In genomic region chr11:10414659-10415058, GRCh38 we compare ENCODE assay signal across 8 cellular contexts. TPM values are rescaled to one million over a fixed set of nuclear protein-coding genes. Genes with fewer than 3 reads are reported as not detected.
DNase-seq lines count a peak whose midpoint lies in the region; ATAC-seq and TF ChIP-seq lines count a peak whose summit lies in the region.

No MANE protein-coding gene starts in this region.

- intact Hi-C loops in posterior vena cava (cut with DNase I), result no loop called here

- no peak for TF ChIP-seq CTCF in GM12865 (IDR thresholded peaks at IDR 0.05; ENCODE audit: insufficient read depth, low read depth, low read length, missing control alignments)

- DNase-seq in GM12865 (ENCODE audit: low read depth) (peak; percentile 23), RPMI8226 (peak; percentile 54), fibroblast of gingiva (ENCODE audit: low read depth) (peak; percentile 52), posterior vena cava (ENCODE audit: low spot score) (peak; percentile 91), NCI-H2171 treated with DMSO at 0.1 percent for 48 hours (lab: John Stamatoyannopoulos, UW) (no peak), NCI-H526 (lab: John Stamatoyannopoulos, UW) (no peak)

- H3K4me3 ChIP-seq in GM12865 (ENCODE audit: low read depth, low read length), result no peak overlapping the region

- ATAC-seq in GM21576 (IDR thresholded peaks at IDR 0.05; ENCODE audit: unreplicated experiment) (no peak), HG03354 (IDR thresholded peaks at IDR 0.05; ENCODE audit: poor library complexity, severe bottlenecking, unreplicated experiment) (no peak)

RNA-seq across cellular contexts. Expression of gene AMPD3, which starts 40.4 kb away (rescaled TPM):
- total RNA-seq in posterior vena cava, result 1 to 10 TPM; 6.5 to 6.9 TPM

Comparison
In these comparisons a context has a peak if more than half of its experiments do, and no peak if none do; other contexts are left out.
1. DNase-seq: peak in GM12865 (single experiment), RPMI8226 (single experiment), fibroblast of gingiva (single experiment) and posterior vena cava (single experiment); none in NCI-H2171 treated with DMSO at 0.1 percent for 48 hours (single experiment) and NCI-H526 (0 of 2).